ENCODE assay signal across 16 cellular contexts in genomic region chrX:66096987-66097386, GRCh38. TPM values are rescaled to one million over a fixed set of nuclear protein-coding genes. Genes with fewer than 3 reads are reported as not detected.
A peak's percentile ranks its signal among the peaks of the same experiment; 100 is the strongest.
DNase-seq lines count a peak whose midpoint lies in the region; ATAC-seq, FAIRE-seq and TF ChIP-seq lines count a peak whose summit lies in the region.
"Not testable (repeated sequence)": the region's sequence is repeated elsewhere in the genome, so short reads cannot be mapped to it uniquely, and the experiment has no call there.
"Had no signal": no experiment of that assay in that cellular context is flagged by ENCODE, and none has a peak within 500 bp of the region (broad histone marks: within the 10 kb centered on the region; RNA-seq: fewer than 3 reads in every experiment).

No MANE protein-coding gene starts in this region.

- H3K4me3 ChIP-seq in astrocyte (ENCODE audit: insufficient read depth, low read depth, low read length); K562; kidney (ENCODE audit: low read length in 2 of 2): not testable (repeated sequence)

- not testable (repeated sequence) for H3K36me3 Mint-ChIP-seq in astrocyte (ENCODE audit: low read depth, unreplicated experiment)

- H3K27ac ChIP-seq in astrocyte (ENCODE audit: low read depth, low read length); K562 (ENCODE audit: extremely low read depth, low read depth, low read length); kidney (ENCODE audit: low read depth in 2 of 2, low read length in 2 of 2): not testable (repeated sequence)

- not testable (repeated sequence) for H3K9me1 ChIP-seq in K562 (ENCODE audit: control insufficient read depth, insufficient read depth, low read length)

- not testable (repeated sequence) for H4K20me1 ChIP-seq in astrocyte (ENCODE audit: insufficient read depth, low read length); K562 (replicated peaks; ENCODE audit: control insufficient read depth, insufficient read depth, low read length)

- in situ Hi-C loops in K562 (cut with MboI) = not testable (repeated sequence)

- H3K36me3 ChIP-seq in astrocyte (ENCODE audit: insufficient read depth, low read length); K562 (ENCODE audit: control insufficient read depth, insufficient read depth, low read length); kidney (ENCODE audit: control insufficient read depth in 1 of 2, insufficient read depth in 2 of 2, low read length in 2 of 2): not testable (repeated sequence)

- not testable (repeated sequence) for H3K9me3 ChIP-seq in astrocyte (ENCODE audit: insufficient read depth, low read depth, low read length); K562 (replicated peaks; ENCODE audit: control insufficient read depth, insufficient read depth, low read depth, low read length); kidney (ENCODE audit: control insufficient read depth in 1 of 2, low read length in 2 of 2)

- H3K27me3 Mint-ChIP-seq in astrocyte (ENCODE audit: low read depth, unreplicated experiment) = not testable (repeated sequence)

- CTCF ChIA-PET in K562 (lab: Yijun Ruan, JAX; ENCODE audit: low intra/inter-chr PET ratio) = not testable (repeated sequence)

- not testable (repeated sequence) for TF ChIP-seq CTCF in astrocyte (IDR thresholded peaks at IDR 0.05; ENCODE audit: insufficient read depth, low read depth, low read length); K562 (IDR thresholded peaks at IDR 0.05 in 2 of 3, conservative IDR thresholded peaks at IDR 0.05 in 1 of 3; ENCODE audit: insufficient read depth in 2 of 3, low read depth in 1 of 3, low read length in 3 of 3); kidney (IDR thresholded peaks at IDR 0.05; ENCODE audit: borderline replicate concordance, extremely low read depth, insufficient read depth)

- peak; percentile 46 for FAIRE-seq in G401.6 (lab: Jason Lieb, UNC)
- peak; percentile 5 for FAIRE-seq in astrocyte (lab: Jason Lieb, UNC)
- FAIRE-seq in K562 (lab: Jason Lieb, UNC) = not testable (repeated sequence)
- peak; percentile 99 for FAIRE-seq in kidney (lab: Jason Lieb, UNC)

- not testable (repeated sequence) for TF ChIP-seq RAD21 in K562 (CRISPR knock-in tag; conservative IDR thresholded peaks at IDR 0.05 in 1 of 2, IDR thresholded peaks at IDR 0.05 in 1 of 2)

- not testable (repeated sequence) for TF ChIP-seq POLR2A in K562 (conservative IDR thresholded peaks at IDR 0.05)

- not testable (repeated sequence) for H3K9me3 Mint-ChIP-seq in astrocyte (ENCODE audit: unreplicated experiment)

- H3K4me3 Mint-ChIP-seq in astrocyte (ENCODE audit: unreplicated experiment) = not testable (repeated sequence)

- H2AFZ ChIP-seq in astrocyte (ENCODE audit: low read depth, low read length); K562 (ENCODE audit: low read depth, low read length): not testable (repeated sequence)

- POLR2A ChIA-PET in K562 (lab: Yijun Ruan, JAX) = not testable (repeated sequence)

- not testable (repeated sequence) for ATAC-seq in K562

- not testable (repeated sequence) for H3K4me2 ChIP-seq in astrocyte (ENCODE audit: low read length); K562 (ENCODE audit: insufficient read depth, low read length)

- WGBS in K562 (ENCODE audit: insufficient coverage, low coverage, missing lambda C conversion rate) = 90% methylated on average over 10 of the region's 16 CpGs

- H3K27ac Mint-ChIP-seq in astrocyte (ENCODE audit: unreplicated experiment) = not testable (repeated sequence)

- not testable (repeated sequence) for TF ChIP-seq EP300 in K562 (IDR thresholded peaks at IDR 0.05; ENCODE audit: low read length)

- BruUV-seq in K562 (replicated peaks; lab: Mats Ljungman, UMichigan) = not testable (repeated sequence)

- intact Hi-C loops in K562 (cut with micrococcal nuclease); kidney (cut with DNase I): not testable (repeated sequence)

- not testable (repeated sequence) for H3K9ac ChIP-seq in astrocyte (ENCODE audit: low read length); K562 (ENCODE audit: insufficient read depth in 1 of 2, low read depth in 2 of 2, low read length in 2 of 2); kidney (ENCODE audit: low read length in 2 of 2)

- not testable (repeated sequence) for H3K79me2 ChIP-seq in astrocyte (ENCODE audit: insufficient read depth, low read length); K562 (ENCODE audit: control insufficient read depth, insufficient read depth, low read length)

- not testable (repeated sequence) for H3K27me3 ChIP-seq in astrocyte (ENCODE audit: insufficient read depth, low read length); K562 (ENCODE audit: control insufficient read depth in 2 of 2, insufficient read depth in 2 of 2, low read length in 2 of 2)

- DNase-seq in astrocyte (ENCODE audit: low read depth); K562 (ENCODE audit: extremely low read depth in 1 of 4, low spot score in 3 of 4); kidney: not testable (repeated sequence)

- not testable (repeated sequence) for H3K4me1 Mint-ChIP-seq in astrocyte (ENCODE audit: low read depth, unreplicated experiment)

- not testable (repeated sequence) for H3K4me1 ChIP-seq in astrocyte (ENCODE audit: insufficient read depth, low read length); K562 (replicated peaks in 1 of 2; ENCODE audit: control insufficient read depth in 2 of 2, insufficient read depth in 2 of 2, low read length in 2 of 2); kidney (ENCODE audit: control insufficient read depth in 1 of 2, insufficient read depth in 1 of 2, low read depth in 1 of 2, low read length in 2 of 2)

TF ChIP-seq in K562, 482 proteins besides CTCF, POLR2A, EP300 and RAD21:
- TF ChIP-seq, protein P1, sequence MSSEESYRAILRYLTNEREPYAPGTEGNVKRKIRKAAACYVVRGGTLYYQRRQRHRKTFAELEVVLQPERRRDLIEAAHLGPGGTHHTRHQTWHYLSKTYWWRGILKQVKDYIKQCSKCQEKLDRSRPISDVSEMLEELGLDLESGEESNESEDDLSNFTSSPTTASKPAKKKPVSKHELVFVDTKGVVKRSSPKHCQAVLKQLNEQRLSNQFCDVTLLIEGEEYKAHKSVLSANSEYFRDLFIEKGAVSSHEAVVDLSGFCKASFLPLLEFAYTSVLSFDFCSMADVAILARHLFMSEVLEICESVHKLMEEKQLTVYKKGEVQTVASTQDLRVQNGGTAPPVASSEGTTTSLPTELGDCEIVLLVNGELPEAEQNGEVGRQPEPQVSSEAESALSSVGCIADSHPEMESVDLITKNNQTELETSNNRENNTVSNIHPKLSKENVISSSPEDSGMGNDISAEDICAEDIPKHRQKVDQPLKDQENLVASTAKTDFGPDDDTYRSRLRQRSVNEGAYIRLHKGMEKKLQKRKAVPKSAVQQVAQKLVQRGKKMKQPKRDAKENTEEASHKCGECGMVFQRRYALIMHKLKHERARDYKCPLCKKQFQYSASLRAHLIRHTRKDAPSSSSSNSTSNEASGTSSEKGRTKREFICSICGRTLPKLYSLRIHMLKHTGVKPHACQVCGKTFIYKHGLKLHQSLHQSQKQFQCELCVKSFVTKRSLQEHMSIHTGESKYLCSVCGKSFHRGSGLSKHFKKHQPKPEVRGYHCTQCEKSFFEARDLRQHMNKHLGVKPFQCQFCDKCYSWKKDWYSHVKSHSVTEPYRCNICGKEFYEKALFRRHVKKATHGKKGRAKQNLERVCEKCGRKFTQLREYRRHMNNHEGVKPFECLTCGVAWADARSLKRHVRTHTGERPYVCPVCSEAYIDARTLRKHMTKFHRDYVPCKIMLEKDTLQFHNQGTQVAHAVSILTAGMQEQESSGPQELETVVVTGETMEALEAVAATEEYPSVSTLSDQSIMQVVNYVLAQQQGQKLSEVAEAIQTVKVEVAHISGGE (CRISPR knock-in tag; IDR thresholded peaks at IDR 0.05) = 0 out of 6 replicates have a peak, but pooled peaks of 1 of the 3 experiments have one; percentile 28
- TF ChIP-seq GABPB2 (CRISPR knock-in tag; conservative IDR thresholded peaks at IDR 0.05) = 0 out of 2 replicates have a peak, but pooled peaks have one; percentile 22
- TF ChIP-seq NFIX (CRISPR knock-in tag; IDR thresholded peaks at IDR 0.05; ENCODE audit: low read depth) = peak; percentile 71
- TF ChIP-seq ZNF277 (CRISPR knock-in tag; IDR thresholded peaks at IDR 0.05; ENCODE audit: borderline replicate concordance) = peak; percentile 87; the same call in 1 of the 2 replicates

RNA-seq across cellular contexts. Expression of gene VSIG4, which starts 57.1 kb away (rescaled TPM):
- total RNA-seq in astrocyte = not detected in 2 replicates
- not detected in 2 replicates for total RNA-seq in K562 (2011; cell fraction: chromatin; rRNA removed; ENCODE audit: low replicate concordance)
- 0.17 TPM in 1 of 2 replicates, not detected in the other for total RNA-seq in K562 (2011; cell fraction: nucleolus; rRNA removed)
- 0.37 TPM in 1 of 2 replicates, not detected in the other for total RNA-seq in K562 (2011; cell fraction: nucleoplasm; rRNA removed)
- not detected in 2 replicates for total RNA-seq in K562 (2014; rRNA removed)
- 0.22 and 0.29 TPM in 2 replicates for total RNA-seq in K562 (2014; rRNA removed; fragmentation: Illumina TruSeq; extraction: Trizol)
- total RNA-seq in K562 (2015; rRNA removed; fragmentation: Illumina TruSeq; extraction: Trizol) = 0.23 and 0.33 TPM in 2 replicates
- 0.47 and 0.49 TPM in 2 replicates for total RNA-seq in K562 (2021)
- 0.22 and 0.58 TPM in 2 replicates for polyA plus RNA-seq in K562 (2011; rRNA removed)
- polyA plus RNA-seq in K562 (2011; cell fraction: cytosol; rRNA removed) = 0.52 and 1.0 TPM in 2 replicates
- 0.48 and 1.2 TPM in 2 replicates for polyA plus RNA-seq in K562 (2011; cell fraction: nucleus; rRNA removed)
- 0.21 and 1.1 TPM in 2 replicates for polyA plus RNA-seq in K562 (2012)
- polyA plus RNA-seq in K562 (2014; fragmentation: Illumina TruSeq; extraction: Trizol) = 0.43 and 0.46 TPM in 2 replicates
- polyA plus RNA-seq in K562 (2014; fragmentation: Nextera tagmentation; extraction: Ambion mirVana) = 1 to 10 TPM in 1 of 2 experiments, under 1 TPM in 1; 0.91 to 1.6 TPM
- polyA plus RNA-seq in K562 (2014; rRNA removed) = 0.12 and 0.61 TPM in 2 replicates
- polyA minus RNA-seq in K562 (2011; rRNA and poly(A)+ RNA removed) = 0.35 and 0.42 TPM in 2 replicates
- polyA minus RNA-seq in K562 (2011; cell fraction: cytosol; rRNA and poly(A)+ RNA removed) = not detected in 2 replicates
- polyA minus RNA-seq in K562 (2011; cell fraction: nucleus; rRNA and poly(A)+ RNA removed) = 0.22 TPM in 1 of 2 replicates, not detected in the other
- total RNA-seq in kidney = 80.0 TPM
- polyA plus RNA-seq in kidney (ENCODE audit: insufficient read depth, low read depth, low replicate concordance) = 15.9 TPM
- total RNA-seq: A172; A673; B cell; Caco-2; Calu3; CD4-positive, CD25-positive, alpha-beta regulatory T cell; CD8-positive, alpha-beta T cell; Daoy had no signal
- polyA plus RNA-seq: A549; AG04450; BJ; CD4-positive, alpha-beta memory T cell; CD4-positive, CD25-positive, alpha-beta regulatory T cell had no signal

Comparison
In these comparisons a context has a peak if more than half of its experiments do, and no peak if none do; other contexts are left out.
1. RNA of gene VSIG4, which starts 57.1 kb away (total RNA-seq): 80.0 TPM in kidney (single experiment); 0.17 to 0.49 TPM in K562 and not detected in astrocyte; every median in the first group is over 10 times any median in the second.